Comparison of ENCODE assay signal across 17 cellular contexts in the genomic region with DNA sequence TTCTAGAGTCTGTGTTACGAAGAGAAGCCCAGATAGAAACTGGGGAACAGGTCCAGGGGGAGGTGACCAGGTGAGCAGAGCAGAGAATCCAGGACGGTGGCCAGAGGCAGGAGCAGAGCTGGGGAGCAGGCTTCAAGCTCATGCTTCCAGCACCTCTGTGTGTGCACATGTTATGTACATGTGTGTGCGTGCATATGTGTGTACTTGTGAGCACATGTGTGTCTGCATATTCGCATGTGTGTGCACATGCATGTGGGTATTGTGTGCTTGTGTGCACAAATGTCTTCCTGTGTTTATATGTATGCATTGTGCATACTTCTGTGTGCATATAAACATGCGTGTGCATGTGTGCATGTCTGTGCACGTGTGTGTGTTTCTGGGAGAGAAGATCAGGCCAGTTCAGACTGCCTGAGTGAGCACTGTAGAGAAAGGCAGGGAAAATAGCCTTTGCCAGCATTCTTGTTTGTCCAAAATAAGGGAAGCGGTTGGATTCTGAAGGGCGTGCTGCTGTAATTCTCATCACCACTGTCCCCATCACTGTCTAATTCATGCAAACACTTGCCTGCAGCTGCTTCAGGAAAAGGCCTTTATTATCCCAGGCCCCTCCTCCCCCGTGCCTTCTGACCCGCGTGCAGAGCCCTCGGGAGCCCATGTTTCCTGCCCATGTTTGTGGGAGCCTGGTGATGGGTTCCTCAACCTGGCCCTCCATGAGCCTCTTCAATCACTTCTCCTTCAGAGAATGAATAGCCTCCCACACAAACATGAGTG.
"Had no signal": no experiment of that assay in that cellular context is flagged by ENCODE, and none has a peak within 500 bp of the region (broad histone marks: within the 10 kb centered on the region; RNA-seq: fewer than 3 reads in every experiment).

No MANE protein-coding gene starts in this region.

- H3K36me3 Mint-ChIP-seq: stimulated activated effector memory CD8-positive, alpha-beta T cell treated with anti-CD3 and anti-CD28 coated beads, Interleukin-12 subunit alpha, Interleukin-12 subunit beta, amount 100 ng/mL, for 72 hours; type B pancreatic cell had no signal

- FAIRE-seq: TTC549 had no signal

- H3K36me3 ChIP-seq: ovary had no signal

- H3K27me3 Mint-ChIP-seq: activated B cell treated with CpG ODN at 0.5 μM for 24 hours; activated CD4-positive, alpha-beta T cell treated with anti-CD3 and anti-CD28 coated beads, Interleukin-2, amount 10 ng/mL, durations not matched to agents 7 days and 5 days; dendritic cell treated with granulocyte-macrophage colony-stimulating factor and Interleukin-4, amounts not matched to agents 40 ng/mL and 50 ng/mL, for 4 days had no signal

- H3K9me3 ChIP-seq: mucosa of descending colon, ovary had no signal

- H3K4me3 Mint-ChIP-seq: activated B cell treated with CpG ODN at 0.5 μM for 24 hours; activated CD4-positive, alpha-beta T cell treated with anti-CD3 and anti-CD28 coated beads, Interleukin-2, amount 10 ng/mL, durations not matched to agents 7 days and 5 days; activated naive CD4-positive, alpha-beta T cell treated with anti-CD3 and anti-CD28 coated beads for 36 hours; activated T-helper 17 cell treated with anti-CD3 and anti-CD28 coated beads, Interleukin-2, amount 50 U/mL, for 72 hours; dendritic cell treated with granulocyte-macrophage colony-stimulating factor and Interleukin-4, amounts not matched to agents 40 ng/mL and 50 ng/mL, for 4 days; endodermal cell; stimulated activated effector memory CD8-positive, alpha-beta T cell treated with anti-CD3 and anti-CD28 coated beads, Interleukin-12 subunit alpha, Interleukin-12 subunit beta, amount 100 ng/mL, for 72 hours; T-helper 17 cell; type B pancreatic cell had no signal

- ATAC-seq: activated T-helper 17 cell treated with anti-CD3 and anti-CD28 coated beads, Interleukin-2, amount 50 U/mL, for 72 hours; left cardiac atrium; stimulated activated effector memory CD8-positive, alpha-beta T cell treated with anti-CD3 and anti-CD28 coated beads, Interleukin-12 subunit alpha, Interleukin-12 subunit beta, amount 100 ng/mL, for 72 hours; T-helper 17 cell had no signal

- H3K9me3 Mint-ChIP-seq: activated B cell treated with CpG ODN at 0.5 μM for 24 hours; activated CD4-positive, alpha-beta T cell treated with anti-CD3 and anti-CD28 coated beads, Interleukin-2, amount 10 ng/mL, durations not matched to agents 7 days and 5 days; activated naive CD4-positive, alpha-beta T cell treated with anti-CD3 and anti-CD28 coated beads for 36 hours; activated T-helper 17 cell treated with anti-CD3 and anti-CD28 coated beads, Interleukin-2, amount 50 U/mL, for 72 hours; dendritic cell treated with granulocyte-macrophage colony-stimulating factor and Interleukin-4, amounts not matched to agents 40 ng/mL and 50 ng/mL, for 4 days; endodermal cell; stimulated activated effector memory CD8-positive, alpha-beta T cell treated with anti-CD3 and anti-CD28 coated beads, Interleukin-12 subunit alpha, Interleukin-12 subunit beta, amount 100 ng/mL, for 72 hours; type B pancreatic cell had no signal

- DNase-seq: activated B cell treated with CpG ODN at 0.5 μM for 24 hours; activated CD4-positive, alpha-beta T cell treated with anti-CD3 and anti-CD28 coated beads, Interleukin-2, amount 10 ng/mL, durations not matched to agents 7 days and 5 days; activated CD8-positive, alpha-beta memory T cell treated with anti-CD3 and anti-CD28 coated beads for 24 hours; activated naive CD4-positive, alpha-beta T cell treated with anti-CD3 and anti-CD28 coated beads for 36 hours; central memory CD4-positive, alpha-beta T cell; endodermal cell; left cardiac atrium; ovary; T-helper 17 cell had no signal

- H3K27me3 ChIP-seq: ovary had no signal

- H3K4me1 Mint-ChIP-seq: activated B cell treated with CpG ODN at 0.5 μM for 24 hours; activated CD4-positive, alpha-beta T cell treated with anti-CD3 and anti-CD28 coated beads, Interleukin-2, amount 10 ng/mL, durations not matched to agents 7 days and 5 days; activated T-helper 17 cell treated with anti-CD3 and anti-CD28 coated beads, Interleukin-2, amount 50 U/mL, for 72 hours; stimulated activated effector memory CD8-positive, alpha-beta T cell treated with anti-CD3 and anti-CD28 coated beads, Interleukin-12 subunit alpha, Interleukin-12 subunit beta, amount 100 ng/mL, for 72 hours; T-helper 17 cell had no signal

- H3K27ac ChIP-seq: ovary, skin epidermis had no signal

- H3K27ac Mint-ChIP-seq: activated B cell treated with CpG ODN at 0.5 μM for 24 hours; activated CD4-positive, alpha-beta T cell treated with anti-CD3 and anti-CD28 coated beads, Interleukin-2, amount 10 ng/mL, durations not matched to agents 7 days and 5 days; activated naive CD4-positive, alpha-beta T cell treated with anti-CD3 and anti-CD28 coated beads for 36 hours; activated T-helper 17 cell treated with anti-CD3 and anti-CD28 coated beads, Interleukin-2, amount 50 U/mL, for 72 hours; dendritic cell treated with granulocyte-macrophage colony-stimulating factor and Interleukin-4, amounts not matched to agents 40 ng/mL and 50 ng/mL, for 4 days; endodermal cell; stimulated activated effector memory CD8-positive, alpha-beta T cell treated with anti-CD3 and anti-CD28 coated beads, Interleukin-12 subunit alpha, Interleukin-12 subunit beta, amount 100 ng/mL, for 72 hours; T-helper 17 cell; type B pancreatic cell had no signal

- H3K4me3 ChIP-seq: lung, mucosa of descending colon, ovary, skin epidermis had no signal
